8 cellular contexts compared by ENCODE assay signal in the genomic region with DNA sequence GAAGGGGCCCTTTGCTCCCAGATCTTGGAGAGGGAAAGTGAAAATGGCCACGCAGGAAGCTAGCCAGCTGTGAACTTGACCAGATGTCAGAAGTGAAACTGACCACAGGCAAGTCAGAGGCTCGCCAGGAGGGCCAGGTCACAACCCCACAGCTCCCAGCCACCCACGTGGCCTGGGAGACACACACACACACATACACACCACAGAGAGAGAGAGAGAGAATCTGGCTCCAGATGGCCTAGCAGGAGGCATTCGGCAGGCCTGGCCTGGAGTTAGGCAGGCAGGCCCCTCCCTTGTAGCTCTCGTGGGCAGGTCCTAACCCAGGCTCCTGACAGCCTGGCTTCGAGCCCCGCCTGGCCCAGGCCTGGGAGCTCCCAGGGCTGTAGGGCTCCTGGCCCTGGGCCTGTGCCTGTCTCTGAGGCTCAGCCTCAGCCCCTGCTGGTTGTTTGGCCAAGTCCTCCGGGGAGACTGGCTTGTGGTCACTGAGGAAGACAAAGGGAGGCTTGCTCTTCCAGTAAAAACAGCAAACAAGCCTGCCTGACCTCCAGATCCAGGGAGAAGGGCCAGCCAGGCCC.
DNase-seq lines count a peak whose midpoint lies in the region; ATAC-seq and FAIRE-seq lines count a peak whose summit lies in the region.

No MANE protein-coding gene starts in this region.

- peak overlapping the region; percentile 48 for H3K27ac ChIP-seq in caudate nucleus (ENCODE audit: low read depth, low read length)

- FAIRE-seq in GM18507 (lab: Jason Lieb, UNC): peak; percentile 97

- DNase-seq in GM18507 (ENCODE audit: extremely low spot score, insufficient read length, low read depth) (peak; percentile 86), NCI-H226 (peak; percentile 94), caudate nucleus (lab: John Stamatoyannopoulos, UW) (peak in 57 of 61 donors; percentile 14 to 97 (median 52)), kidney tubule cell (ENCODE audit: low spot score) (peak; percentile 97), NAMALWA (ENCODE audit: low spot score) (no peak), NCI-H1092 treated with DMSO at 0.1 percent for 48 hours (lab: John Stamatoyannopoulos, UW) (no peak)
- DNase-seq in stimulated activated naive CD8-positive, alpha-beta T cell treated with anti-CD3 and anti-CD28 coated beads, Interleukin-15, Interleukin-2, amounts not matched to agents 100 U/mL and 50 U/mL, for 24 hours: no peak

- peak; percentile 67 for ATAC-seq in HG02623 (IDR thresholded peaks at IDR 0.05; ENCODE audit: unreplicated experiment)
- ATAC-seq in stimulated activated naive CD8-positive, alpha-beta T cell treated with anti-CD3 and anti-CD28 coated beads, Interleukin-15, Interleukin-2, amounts not matched to agents 100 U/mL and 50 U/mL, for 24 hours: peak; percentile 48

Comparison
In these comparisons a context has a peak if more than half of its experiments do, and no peak if none do; other contexts are left out.
1. DNase-seq: peak in GM18507 (single experiment), NCI-H226 (single experiment), caudate nucleus (57 of 61) and kidney tubule cell (single experiment); none in stimulated activated naive CD8-positive, alpha-beta T cell treated with anti-CD3 and anti-CD28 coated beads, Interleukin-15, Interleukin-2, amounts not matched to agents 100 U/mL and 50 U/mL, for 24 hours (single experiment), NAMALWA (single experiment) and NCI-H1092 treated with DMSO at 0.1 percent for 48 hours (single experiment).